In genomic region chr15:68279779-68280745, GRCh38 we compare ENCODE assay signal across 8 cellular contexts. TPM values are rescaled to one million over a fixed set of nuclear protein-coding genes. Genes with fewer than 3 reads are reported as not detected.
DNase-seq lines count a peak whose midpoint lies in the region; ATAC-seq and TF ChIP-seq lines count a peak whose summit lies in the region.

No MANE protein-coding gene starts in this region.

- H3K27ac ChIP-seq in PC-3 (ENCODE audit: low read length): no peak overlapping the region

- BruUV-seq in PC-3 (replicated peaks; lab: Mats Ljungman, UMichigan): no TSS peak

- H3K36me3 Mint-ChIP-seq in progenitor cell of endocrine pancreas (ENCODE audit: insufficient read depth): peaks cover 11% of the 10 kb centered on the region

- ATAC-seq in PC-3: no peak
- ATAC-seq in GM21619 (IDR thresholded peaks at IDR 0.05; ENCODE audit: unreplicated experiment): no peak
- no peak for ATAC-seq in GM21367 (IDR thresholded peaks at IDR 0.05; ENCODE audit: unreplicated experiment)
- no peak for ATAC-seq in HG02884 (IDR thresholded peaks at IDR 0.05; ENCODE audit: unreplicated experiment)
- ATAC-seq in HG02840 (IDR thresholded peaks at IDR 0.05; ENCODE audit: low FRiP score, unreplicated experiment): no peak

- H3K4me1 ChIP-seq in PC-3 (ENCODE audit: insufficient read depth, low read length): peaks cover 41% of the 10 kb centered on the region

- peak overlapping the region; percentile 95 for H3K4me3 Mint-ChIP-seq in progenitor cell of endocrine pancreas (ENCODE audit: low read depth)

- peaks cover 51% of the 10 kb centered on the region for H4K20me1 ChIP-seq in PC-3 (ENCODE audit: low read length)

- TF ChIP-seq CTCF in PC-3 (conservative IDR thresholded peaks at IDR 0.05; ENCODE audit: low read depth, low read length) (no peak), epithelial cell of esophagus (IDR thresholded peaks at IDR 0.05; ENCODE audit: insufficient read depth, low read depth, low read length, missing control alignments) (no peak), progenitor cell of endocrine pancreas (IDR thresholded peaks at IDR 0.05; ENCODE audit: unreplicated experiment) (no peak)

- H3F3A ChIP-seq in PC-3 (ENCODE audit: low read length, unreplicated experiment): no peaks in the 10 kb centered on the region

- H3K36me3 ChIP-seq in PC-3 (ENCODE audit: low read depth, low read length): peaks cover 9% of the 10 kb centered on the region

- H3K27ac Mint-ChIP-seq in progenitor cell of endocrine pancreas: no peak overlapping the region

- H3K4me3 ChIP-seq in GM08714 (ENCODE audit: low read length): peak overlapping the region; percentile 97
- H3K4me3 ChIP-seq in PC-3 (ENCODE audit: low read length): peak overlapping the region; percentile 89
- H3K4me3 ChIP-seq in epithelial cell of esophagus (ENCODE audit: low read length): peak overlapping the region; percentile 83

- POLR2A ChIA-PET in PC-3 (lab: Charles Lee; ENCODE audit: unreplicated experiment): no interaction called here

- H3K9ac ChIP-seq in PC-3 (ENCODE audit: low read length): peak overlapping the region; percentile 96

- no peaks in the 10 kb centered on the region for H3K9me2 ChIP-seq in PC-3 (replicated peaks; ENCODE audit: low read length)

- peaks cover 48% of the 10 kb centered on the region for H3K4me1 Mint-ChIP-seq in progenitor cell of endocrine pancreas (ENCODE audit: low read depth)

- peak overlapping the region; percentile 99 for H3K4me2 ChIP-seq in PC-3 (ENCODE audit: low read length)

- no peaks in the 10 kb centered on the region for H3K27me3 Mint-ChIP-seq in progenitor cell of endocrine pancreas

- intact Hi-C loops in PC-3 (cut with micrococcal nuclease): loop anchor here (2.0 kb wide), 2 partner anchors 27 to 73 kb away; no protein-coding TSS in a partner anchor

- H3K79me2 ChIP-seq in PC-3 (ENCODE audit: low read length): peaks cover 72% of the 10 kb centered on the region

- H3K9me3 ChIP-seq in PC-3 (ENCODE audit: low read length): no peaks in the 10 kb centered on the region

- peaks cover 5% of the 10 kb centered on the region for H3K9me3 Mint-ChIP-seq in progenitor cell of endocrine pancreas (ENCODE audit: low read depth)

- CTCF ChIA-PET in PC-3 (lab: Charles Lee): no interaction called here

- H2AFZ ChIP-seq in PC-3 (ENCODE audit: low read length): no peak overlapping the region

- no peaks in the 10 kb centered on the region for H3K27me3 ChIP-seq in PC-3 (ENCODE audit: low read length)

- DNase-seq in PC-3: no peak
- peak; percentile 56 for DNase-seq in epithelial cell of esophagus (ENCODE audit: low read depth)
- DNase-seq in progenitor cell of endocrine pancreas (ENCODE audit: low spot score, unreplicated experiment): no peak

RNA-seq across cellular contexts. Expression of gene FEM1B, which starts 2.5 kb away (rescaled TPM):
- total RNA-seq in PC-3 (2014; rRNA removed): 19.4 and 22.1 TPM in 2 replicates
- total RNA-seq in progenitor cell of endocrine pancreas: 45.9 and 50.5 TPM in 2 replicates

RNA-seq across cellular contexts. Expression of gene CLN6, which starts 50.5 kb away (rescaled TPM):
- 33.4 and 42.2 TPM in 2 replicates for total RNA-seq in PC-3 (2014; rRNA removed)
- total RNA-seq in progenitor cell of endocrine pancreas: 46.6 and 48.4 TPM in 2 replicates
